Comparison of ENCODE assay signal across 8 cellular contexts in genomic region chr15:36579792-36580431, GRCh38. TPM values are rescaled to one million over a fixed set of nuclear protein-coding genes. Genes with fewer than 3 reads are reported as not detected.
A peak's percentile ranks its signal among the peaks of the same experiment; 100 is the strongest.
DNase-seq lines count a peak whose midpoint lies in the region; ATAC-seq and TF ChIP-seq lines count a peak whose summit lies in the region.

No MANE protein-coding gene starts in this region.

- peaks cover 35% of the 10 kb centered on the region for H3K4me1 Mint-ChIP-seq in activated T-cell treated with anti-CD3 and anti-CD28 coated beads, Interleukin-2, amount 50 U/mL, for 24 hours (ENCODE audit: low read depth)

- H3K27me3 Mint-ChIP-seq in activated T-cell treated with anti-CD3 and anti-CD28 coated beads, Interleukin-2, amount 50 U/mL, for 24 hours = peaks cover 3% of the 10 kb centered on the region

- no peaks in the 10 kb centered on the region for H3K9me3 Mint-ChIP-seq in activated T-cell treated with anti-CD3 and anti-CD28 coated beads, Interleukin-2, amount 50 U/mL, for 24 hours

- TF ChIP-seq POLR2A in tibial nerve (IDR thresholded peaks at IDR 0.05) = no peak

- H3K9me3 ChIP-seq in SJSA1 (replicated peaks) = no peaks in the 10 kb centered on the region
- H3K9me3 ChIP-seq in ectodermal cell (ENCODE audit: control insufficient read depth, low read length) = no peaks in the 10 kb centered on the region
- H3K9me3 ChIP-seq in tibial nerve = no peaks in the 10 kb centered on the region

- H3K27ac ChIP-seq in SJSA1 (peak overlapping the region; percentile 87), ectodermal cell (ENCODE audit: insufficient read depth, low read depth, low read length, poor library complexity, severe bottlenecking) (no peak overlapping the region), tibial nerve (peak overlapping the region in 3 of 4 donors; percentile 72 to 81 (median 79))

- no peak for DNase-seq in activated T-cell treated with anti-CD3 and anti-CD28 coated beads, Interleukin-2, amount 50 U/mL, for 24 hours
- DNase-seq in activated T-cell treated with anti-CD3 and anti-CD28 coated beads, Interleukin-2, amount 50 U/mL, for 1 hour = no peak
- DNase-seq in SJSA1 (ENCODE audit: low read depth in 1 of 2, low spot score in 2 of 2) (no peak), mucosa of gallbladder (ENCODE audit: low spot score) (peak; percentile 16), tibial nerve (ENCODE audit: low spot score in 2 of 2) (peak in 1 of 2 donors; percentile 6), SIG-M5 (lab: John Stamatoyannopoulos, UW) (no peak)

- no peak for TF ChIP-seq EP300 in tibial nerve (IDR thresholded peaks at IDR 0.05)

- peaks cover 15% of the 10 kb centered on the region for H3K4me1 ChIP-seq in SJSA1 (replicated peaks)
- no peaks in the 10 kb centered on the region for H3K4me1 ChIP-seq in ectodermal cell (ENCODE audit: control insufficient read depth, insufficient read depth, low read length)
- peaks cover 0 to 14% (median 0%) of the 10 kb centered on the region in 4 donors for H3K4me1 ChIP-seq in tibial nerve

- H3K27me3 ChIP-seq in SJSA1 (replicated peaks) = no peaks in the 10 kb centered on the region
- no peaks in the 10 kb centered on the region for H3K27me3 ChIP-seq in ectodermal cell (ENCODE audit: control insufficient read depth, insufficient read depth, low read length, poor library complexity, severe bottlenecking)
- no peaks in the 10 kb centered on the region for H3K27me3 ChIP-seq in tibial nerve

- TF ChIP-seq CTCF in tibial nerve (IDR thresholded peaks at IDR 0.05) = no peak

- H3K4me3 ChIP-seq in SJSA1 (peak overlapping the region; percentile 51), ectodermal cell (ENCODE audit: insufficient read depth, low read depth, low read length) (peak overlapping the region; percentile 49), tibial nerve (peak overlapping the region; percentile 56 to 91 (median 73))

- H3K27ac Mint-ChIP-seq in activated T-cell treated with anti-CD3 and anti-CD28 coated beads, Interleukin-2, amount 50 U/mL, for 24 hours = peak overlapping the region; percentile 94

- peaks cover 9% of the 10 kb centered on the region for H3K36me3 Mint-ChIP-seq in activated T-cell treated with anti-CD3 and anti-CD28 coated beads, Interleukin-2, amount 50 U/mL, for 24 hours (ENCODE audit: low read depth)

- peak; percentile 41 for ATAC-seq in HG03045 (IDR thresholded peaks at IDR 0.05; ENCODE audit: unreplicated experiment)

- H3K4me3 Mint-ChIP-seq in activated T-cell treated with anti-CD3 and anti-CD28 coated beads, Interleukin-2, amount 50 U/mL, for 24 hours = peak overlapping the region; percentile 82

- WGBS in ectodermal cell, 2 experiments = 73% methylated on average over 17 of the region's 17 CpGs
- 46 to 49% methylated on average over 15 to 17 of the region's 17 CpGs for WGBS in tibial nerve, 2 donors

- no peaks in the 10 kb centered on the region for H3K36me3 ChIP-seq in SJSA1
- no peaks in the 10 kb centered on the region for H3K36me3 ChIP-seq in ectodermal cell (ENCODE audit: control insufficient read depth, insufficient read depth, low read length)
- no peaks in the 10 kb centered on the region for H3K36me3 ChIP-seq in tibial nerve

RNA-seq across cellular contexts. Expression of gene CDIN1, which starts 0.5 kb away (rescaled TPM):
- 12.0 and 12.2 TPM in 2 replicates for total RNA-seq in SJSA1 (2014; rRNA removed; shearing (Covaris generic))
- polyA plus RNA-seq in ectodermal cell (2013, experiment 1 of 4) = 11.9 TPM
- polyA plus RNA-seq in ectodermal cell (2013, experiment 2 of 4) = 12.1 TPM
- 12.8 TPM for polyA plus RNA-seq in ectodermal cell (2013, experiment 3 of 4)
- 14.6 TPM for polyA plus RNA-seq in ectodermal cell (2013, experiment 4 of 4)
- total RNA-seq in mucosa of gallbladder (17.4 TPM), tibial nerve (10 to 100 TPM; 12.6 to 19.6 (median 15.7) TPM)
